2 cellular contexts compared by ENCODE assay signal in the genomic region with DNA sequence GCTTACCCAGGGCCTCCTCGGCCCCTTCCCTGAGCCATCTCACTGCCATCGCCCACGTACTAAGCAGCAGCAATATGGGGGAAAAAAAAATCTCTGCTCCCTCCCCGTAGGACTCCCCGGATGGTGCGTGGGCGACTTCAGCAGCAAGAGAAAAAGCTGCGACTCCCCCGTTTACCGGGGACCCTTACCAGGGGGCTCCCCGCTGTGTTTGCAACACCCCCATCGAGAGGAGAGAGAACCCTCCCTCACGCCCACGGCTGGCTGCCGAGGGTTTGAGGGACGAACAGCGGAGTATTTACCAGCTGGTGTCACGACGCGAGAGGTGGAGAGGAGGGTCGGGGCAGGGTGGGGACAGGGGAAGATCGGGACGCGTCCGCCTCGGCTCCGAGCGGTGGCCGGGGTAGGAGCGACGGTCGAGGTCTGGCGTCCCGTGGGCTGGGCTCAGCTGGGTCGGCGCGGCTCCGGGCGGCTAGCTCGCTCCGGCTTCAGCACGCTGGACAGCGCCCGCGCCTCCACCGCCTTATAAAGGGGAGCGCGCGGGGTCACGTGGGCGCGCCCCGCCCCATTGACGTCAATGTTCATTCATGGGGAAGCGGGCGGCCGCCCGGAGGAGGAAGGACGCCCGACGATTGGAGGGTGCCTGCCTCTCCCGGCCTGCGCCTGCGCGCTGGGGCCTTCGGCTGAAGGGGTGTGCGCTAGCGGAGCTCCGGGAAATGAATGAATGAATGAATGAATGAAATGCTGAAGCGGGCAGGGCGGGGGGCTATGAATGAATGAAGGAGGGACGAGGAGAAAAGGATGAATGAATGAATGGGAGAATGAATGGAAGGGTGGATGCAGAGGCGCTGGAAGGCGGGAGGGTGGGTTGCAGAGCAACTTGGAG.
TF ChIP-seq lines count a peak whose summit lies in the region.

A gene (minus strand): TSS at position 495 of the 883 bp plus-strand sequence. CDS start 726 bp downstream, outside the sequence.

TF ChIP-seq in IMR-90, 13 proteins besides CTCF, POLR2A, EP300 and RAD21:
- TF ChIP-seq, protein P1, sequence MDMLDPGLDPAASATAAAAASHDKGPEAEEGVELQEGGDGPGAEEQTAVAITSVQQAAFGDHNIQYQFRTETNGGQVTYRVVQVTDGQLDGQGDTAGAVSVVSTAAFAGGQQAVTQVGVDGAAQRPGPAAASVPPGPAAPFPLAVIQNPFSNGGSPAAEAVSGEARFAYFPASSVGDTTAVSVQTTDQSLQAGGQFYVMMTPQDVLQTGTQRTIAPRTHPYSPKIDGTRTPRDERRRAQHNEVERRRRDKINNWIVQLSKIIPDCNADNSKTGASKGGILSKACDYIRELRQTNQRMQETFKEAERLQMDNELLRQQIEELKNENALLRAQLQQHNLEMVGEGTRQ (IDR thresholded peaks at IDR 0.05; ENCODE audit: low read depth, low read length), result peak; percentile 99
- TF ChIP-seq MXI1 (IDR thresholded peaks at IDR 0.05; ENCODE audit: borderline replicate concordance, low read depth, low read length), result peak; percentile 96
- TF ChIP-seq RCOR1 (IDR thresholded peaks at IDR 0.05; ENCODE audit: insufficient replicate concordance, low read length), result peak; percentile 88
- no peak for TF ChIP-seq CEBPB (IDR thresholded peaks at IDR 0.05; ENCODE audit: low read depth, low read length)
- TF ChIP-seq CHD1 (IDR thresholded peaks at IDR 0.05; ENCODE audit: low read depth, low read length), result no peak
- no peak for TF ChIP-seq RFX5 (IDR thresholded peaks at IDR 0.05; ENCODE audit: low read depth, low read length)
- peak; percentile 80; the same call in 1 of the 2 replicates for TF ChIP-seq MAZ (IDR thresholded peaks at IDR 0.05; ENCODE audit: borderline replicate concordance, low read depth, low read length)
- no peak for TF ChIP-seq SMC3 (IDR thresholded peaks at IDR 0.05; ENCODE audit: low read depth, low read length)
- 0 out of 2 replicates have a peak, but pooled peaks have one; percentile 20 for TF ChIP-seq FOS (IDR thresholded peaks at IDR 0.05; ENCODE audit: low read depth, low read length)
- TF ChIP-seq BHLHE40 (IDR thresholded peaks at IDR 0.05; ENCODE audit: low read depth, low read length), result peak; percentile 79
- TF ChIP-seq NFE2L2 (IDR thresholded peaks at IDR 0.05; ENCODE audit: low read depth, low read length), result no peak
- no peak for TF ChIP-seq MAFK (IDR thresholded peaks at IDR 0.05; ENCODE audit: low read depth, low read length)
- TF ChIP-seq, protein P2, sequence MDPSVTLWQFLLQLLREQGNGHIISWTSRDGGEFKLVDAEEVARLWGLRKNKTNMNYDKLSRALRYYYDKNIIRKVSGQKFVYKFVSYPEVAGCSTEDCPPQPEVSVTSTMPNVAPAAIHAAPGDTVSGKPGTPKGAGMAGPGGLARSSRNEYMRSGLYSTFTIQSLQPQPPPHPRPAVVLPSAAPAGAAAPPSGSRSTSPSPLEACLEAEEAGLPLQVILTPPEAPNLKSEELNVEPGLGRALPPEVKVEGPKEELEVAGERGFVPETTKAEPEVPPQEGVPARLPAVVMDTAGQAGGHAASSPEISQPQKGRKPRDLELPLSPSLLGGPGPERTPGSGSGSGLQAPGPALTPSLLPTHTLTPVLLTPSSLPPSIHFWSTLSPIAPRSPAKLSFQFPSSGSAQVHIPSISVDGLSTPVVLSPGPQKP (IDR thresholded peaks at IDR 0.05; ENCODE audit: borderline replicate concordance, low read depth, low read length), result no peak

TF ChIP-seq in endothelial cell of umbilical vein, 7 proteins besides CTCF, POLR2A, EP300 and RAD21:
- TF ChIP-seq GATA2 (IDR thresholded peaks at IDR 0.05; ENCODE audit: insufficient read depth, insufficient read length, low read depth, low read length) (no peak), JUN (IDR thresholded peaks at IDR 0.05; ENCODE audit: borderline replicate concordance, insufficient read depth, insufficient read length, low read depth) (no peak), EZH2 (IDR thresholded peaks at IDR 0.05; ENCODE audit: borderline replicate concordance, low read depth, low read length, severe bottlenecking) (peak; percentile 39), POLR2AphosphoS5 (IDR thresholded peaks at IDR 0.05; ENCODE audit: insufficient read depth, low read depth, low read length) (peak; percentile 58), MYC (IDR thresholded peaks at IDR 0.05; ENCODE audit: low read depth, low read length) (no peak)
- TF ChIP-seq, protein P3, sequence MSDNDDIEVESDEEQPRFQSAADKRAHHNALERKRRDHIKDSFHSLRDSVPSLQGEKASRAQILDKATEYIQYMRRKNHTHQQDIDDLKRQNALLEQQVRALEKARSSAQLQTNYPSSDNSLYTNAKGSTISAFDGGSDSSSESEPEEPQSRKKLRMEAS (IDR thresholded peaks at IDR 0.05; ENCODE audit: insufficient read depth, insufficient read length), result peak; percentile 95
